ENCODE assay signal across 19 cellular contexts in genomic region chr12:21677622-21678277, GRCh38. TPM values are rescaled to one million over a fixed set of nuclear protein-coding genes. Genes with fewer than 3 reads are reported as not detected.
DNase-seq lines count a peak whose midpoint lies in the region; ATAC-seq and TF ChIP-seq lines count a peak whose summit lies in the region.
"Had no signal": no experiment of that assay in that cellular context is flagged by ENCODE, and none has a peak within 500 bp of the region (broad histone marks: within the 10 kb centered on the region; RNA-seq: fewer than 3 reads in every experiment).

No MANE protein-coding gene starts in this region.

- no peaks in the 10 kb centered on the region for H3K36me3 Mint-ChIP-seq in CD4-positive, CD25-positive, alpha-beta regulatory T cell
- peaks cover 2% of the 10 kb centered on the region for H3K36me3 Mint-ChIP-seq in T-helper 2 cell treated with Interferon-gamma antibody and Interleukin-4, amounts not matched to agents 5 μg/mL and 100 μg/mL, for 36 hours (ENCODE audit: low read depth)

- H3K36me3 ChIP-seq in CD4-positive, CD25-positive, alpha-beta regulatory T cell (ENCODE audit: control insufficient read depth, insufficient read depth, low read length) = no peaks in the 10 kb centered on the region
- H3K36me3 ChIP-seq in hepatocyte (replicated peaks; ENCODE audit: insufficient read depth, low read depth) = no peaks in the 10 kb centered on the region
- no peaks in the 10 kb centered on the region for H3K36me3 ChIP-seq in sigmoid colon
- H3K36me3 ChIP-seq: BE2C, esophagus squamous epithelium, neutrophil, transverse colon had no signal

- no peak overlapping the region for H2AFZ ChIP-seq in hepatocyte

- no peaks in the 10 kb centered on the region for H3K27me3 ChIP-seq in CD4-positive, CD25-positive, alpha-beta regulatory T cell (ENCODE audit: control insufficient read depth, insufficient read depth, low read length)
- no peaks in the 10 kb centered on the region for H3K27me3 ChIP-seq in right cardiac atrium (ENCODE audit: control insufficient read depth, insufficient read depth)
- no peaks in the 10 kb centered on the region for H3K27me3 ChIP-seq in hepatocyte
- H3K27me3 ChIP-seq in sigmoid colon = no peaks in the 10 kb centered on the region
- H3K27me3 ChIP-seq: BE2C, neutrophil, transverse colon had no signal

- H3K9me3 Mint-ChIP-seq in CD4-positive, CD25-positive, alpha-beta regulatory T cell = no peaks in the 10 kb centered on the region
- no peaks in the 10 kb centered on the region for H3K9me3 Mint-ChIP-seq in T-helper 2 cell treated with Interferon-gamma antibody and Interleukin-4, amounts not matched to agents 5 μg/mL and 100 μg/mL, for 36 hours

- no peaks in the 10 kb centered on the region for H3K9me3 ChIP-seq in CD4-positive, CD25-positive, alpha-beta regulatory T cell (ENCODE audit: control insufficient read depth in 2 of 2, low read length in 2 of 2)
- H3K9me3 ChIP-seq in right cardiac atrium (ENCODE audit: control insufficient read depth, low read length) = no peaks in the 10 kb centered on the region
- no peaks in the 10 kb centered on the region for H3K9me3 ChIP-seq in hepatocyte (ENCODE audit: low read depth)
- H3K9me3 ChIP-seq in sigmoid colon = no peaks in the 10 kb centered on the region
- H3K9me3 ChIP-seq: BE2C, esophagus squamous epithelium, neutrophil, transverse colon had no signal

- no peaks in the 10 kb centered on the region for H3K79me2 ChIP-seq in hepatocyte

- TF ChIP-seq CTCF in hepatocyte (IDR thresholded peaks at IDR 0.05; ENCODE audit: poor library complexity) (no peak), sigmoid colon (IDR thresholded peaks at IDR 0.05) (no peak)

- H3K27ac ChIP-seq in CD4-positive, CD25-positive, alpha-beta regulatory T cell (ENCODE audit: insufficient read depth, low read length, poor library complexity, severe bottlenecking) = peak overlapping the region; percentile 54
- H3K27ac ChIP-seq in right cardiac atrium (ENCODE audit: low read length) (no peak overlapping the region), hepatocyte (no peak overlapping the region), sigmoid colon (no peak overlapping the region)
- H3K27ac ChIP-seq: esophagus squamous epithelium, neutrophil, transverse colon had no signal

- peaks cover 31 to 55% (median 49%) of the 10 kb centered on the region in 4 donors for H3K4me1 Mint-ChIP-seq in CD4-positive, CD25-positive, alpha-beta regulatory T cell
- H3K4me1 Mint-ChIP-seq in T-helper 2 cell treated with Interferon-gamma antibody and Interleukin-4, amounts not matched to agents 5 μg/mL and 100 μg/mL, for 36 hours (ENCODE audit: low read depth) = peaks cover 35% of the 10 kb centered on the region

- no peak for TF ChIP-seq EP300 in sigmoid colon (IDR thresholded peaks at IDR 0.05)

- WGBS in right cardiac atrium = 87% methylated on average over 7 of the region's 7 CpGs
- WGBS in hepatocyte (ENCODE audit: low lambda C conversion rate, missing lambda C conversion rate) = 85% methylated on average over 7 of the region's 7 CpGs
- 80 to 81% methylated on average over 7 of the region's 7 CpGs for WGBS in sigmoid colon, 2 donors

- H3K27ac Mint-ChIP-seq in CD4-positive, CD25-positive, alpha-beta regulatory T cell = peak overlapping the region; percentile 92 to 97 (median 92)
- H3K27ac Mint-ChIP-seq in T-helper 2 cell treated with Interferon-gamma antibody and Interleukin-4, amounts not matched to agents 5 μg/mL and 100 μg/mL, for 36 hours = peak overlapping the region; percentile 64

- intact Hi-C loops in right cardiac atrium (cut with DNase I) (loop anchor here in 1 of 4 donors (5.0 kb wide), 1 partner anchor 65 kb away; no protein-coding TSS in a partner anchor), sigmoid colon (cut with DNase I) (no loop called here)

- H3K9me2 ChIP-seq in hepatocyte (replicated peaks; ENCODE audit: insufficient read depth) = no peaks in the 10 kb centered on the region

- no peak for TF ChIP-seq POLR2A in sigmoid colon (IDR thresholded peaks at IDR 0.05)

- H4K20me1 ChIP-seq in hepatocyte (ENCODE audit: insufficient read depth, poor library complexity, severe bottlenecking) = no peaks in the 10 kb centered on the region

- H3K4me3 ChIP-seq in CD4-positive, CD25-positive, alpha-beta regulatory T cell (ENCODE audit: low read depth, low read length) = peak overlapping the region; percentile 71
- H3K4me3 ChIP-seq in right cardiac atrium (ENCODE audit: low read length) = no peak overlapping the region
- H3K4me3 ChIP-seq in hepatocyte = no peak overlapping the region
- no peak overlapping the region for H3K4me3 ChIP-seq in sigmoid colon
- H3K4me3 ChIP-seq: esophagus squamous epithelium, transverse colon had no signal

- DNase-seq in AG08396 (ENCODE audit: low spot score) (peak; percentile 17), fibroblast of peridontal ligament (ENCODE audit: extremely low read depth) (peak; percentile 34), right cardiac atrium (no peak), hepatocyte (ENCODE audit: low spot score) (no peak), sigmoid colon (no peak)
- DNase-seq in CD4-positive, CD25-positive, alpha-beta regulatory T cell = peak in 2 of 3 donors; percentile 57 to 63
- DNase-seq in T-helper 2 cell treated with Interferon-gamma antibody and Interleukin-4, amounts not matched to agents 5 μg/mL and 100 μg/mL, for 36 hours (ENCODE audit: low spot score) = no peak
- DNase-seq: BE2C; esophagus squamous epithelium; kidney glomerular epithelial cell; NCI-H2081; NCI-H526 treated with DMSO at 0.1 percent for 48 hours; OCI-M1; stimulated activated CD4-positive, alpha-beta T cell treated with anti-CD3 and anti-CD28 coated beads, Interleukin-2, amount 100 ng/mL, for 48 hours; T1000; transverse colon had no signal

- H3K27me3 Mint-ChIP-seq in CD4-positive, CD25-positive, alpha-beta regulatory T cell = no peaks in the 10 kb centered on the region
- H3K27me3 Mint-ChIP-seq in T-helper 2 cell treated with Interferon-gamma antibody and Interleukin-4, amounts not matched to agents 5 μg/mL and 100 μg/mL, for 36 hours (ENCODE audit: low read depth) = peaks cover 9% of the 10 kb centered on the region

- H3K4me2 ChIP-seq in hepatocyte = no peak overlapping the region

- peak; percentile 51 to 57 for ATAC-seq in CD4-positive, CD25-positive, alpha-beta regulatory T cell (ENCODE audit: low read depth in 2 of 2)
- no peak for ATAC-seq in right cardiac atrium
- ATAC-seq: HCT116, sciatic nerve had no signal

- peaks cover 37% of the 10 kb centered on the region for H3K4me1 ChIP-seq in CD4-positive, CD25-positive, alpha-beta regulatory T cell (ENCODE audit: control insufficient read depth, insufficient read depth, low read length, poor library complexity, severe bottlenecking)
- H3K4me1 ChIP-seq in right cardiac atrium (ENCODE audit: control insufficient read depth, insufficient read depth, low read length) (no peaks in the 10 kb centered on the region), hepatocyte (ENCODE audit: insufficient read depth) (no peaks in the 10 kb centered on the region), sigmoid colon (no peaks in the 10 kb centered on the region)
- H3K4me1 ChIP-seq: BE2C had no signal

- peak overlapping the region; percentile 81 to 90 (median 89) for H3K4me3 Mint-ChIP-seq in CD4-positive, CD25-positive, alpha-beta regulatory T cell
- peak overlapping the region; percentile 57 for H3K4me3 Mint-ChIP-seq in T-helper 2 cell treated with Interferon-gamma antibody and Interleukin-4, amounts not matched to agents 5 μg/mL and 100 μg/mL, for 36 hours

RNA-seq across cellular contexts. Expression of gene LDHB, which starts 20.1 kb away (rescaled TPM):
- 602 TPM for total RNA-seq in CD4-positive, CD25-positive, alpha-beta regulatory T cell
- 1,000 to 10,000 TPM; 1,925 to 2,327 (median 2,062) TPM for polyA plus RNA-seq in CD4-positive, CD25-positive, alpha-beta regulatory T cell
- total RNA-seq in right cardiac atrium (1,000 to 10,000 TPM; 1,103 to 1,635 (median 1,254) TPM), hepatocyte (634 and 669 TPM in 2 replicates), sigmoid colon (100 to 1,000 TPM; 355 to 424 (median 379) TPM)
- polyA plus RNA-seq in right cardiac atrium (1,488 TPM), hepatocyte (619 and 641 TPM in 2 replicates), sigmoid colon (100 to 1,000 TPM; 217 to 404 (median 223) TPM)

Comparison
In these comparisons a context has a peak if more than half of its experiments do, and no peak if none do; other contexts are left out.
1. DNase-seq: peak in AG08396 (single experiment), CD4-positive, CD25-positive, alpha-beta regulatory T cell (2 of 3) and fibroblast of peridontal ligament (single experiment); none in T-helper 2 cell treated with Interferon-gamma antibody and Interleukin-4, amounts not matched to agents 5 μg/mL and 100 μg/mL, for 36 hours (single experiment), right cardiac atrium (0 of 3), hepatocyte (single experiment) and sigmoid colon (single experiment).
2. ATAC-seq: peak in CD4-positive, CD25-positive, alpha-beta regulatory T cell (2 of 2); none in right cardiac atrium (0 of 2).